Comparison of ENCODE assay signal across 15 cellular contexts in genomic region chr10:3057946-3058345, GRCh38.
"Had no signal": no experiment of that assay in that cellular context is flagged by ENCODE, and none has a peak within 500 bp of the region (broad histone marks: within the 10 kb centered on the region; RNA-seq: fewer than 3 reads in every experiment).

No MANE protein-coding gene starts in this region.

- DNase-seq: activated CD4-positive, alpha-beta T cell treated with anti-CD3 and anti-CD28 coated beads, Interleukin-2, amount 50 U/mL, for 1 hour; activated T-cell treated with anti-CD3 and anti-CD28 coated beads, Interleukin-2, amount 50 U/mL, for 1 hour; body of pancreas; cerebellar nuclear complex; effector memory CD4-positive, alpha-beta T cell; head of caudate nucleus; stimulated activated naive B cell treated with anti-CD40 and anti-IgM and Interleukin-4, amounts not matched to agents 10 μg/mL and 1 μg/mL and 100 μg/mL, for 72 hours; substantia nigra had no signal

- H3K4me3 ChIP-seq: body of pancreas, tibial nerve, vagina had no signal

- H3K9me3 ChIP-seq: body of pancreas, vagina had no signal

- H3K27ac ChIP-seq: body of pancreas, epithelial cell of prostate, parathyroid adenoma, tibial nerve, vagina had no signal

- H3K36me3 ChIP-seq: tibial nerve, vagina had no signal

- H3K27me3 ChIP-seq: body of pancreas, tibial nerve, vagina had no signal

- H3K27ac Mint-ChIP-seq: activated naive CD4-positive, alpha-beta T cell treated with anti-CD3 and anti-CD28 coated beads, Interleukin-2, amount 50 U/mL, for 24 hours; activated T-helper 2 cell treated with anti-CD3 and anti-CD28 coated beads, Interferon-gamma antibody, Interleukin-2, Interleukin-4, amounts not matched to agents 10 μg/mL and 5 μg/mL and 100 μg/mL, durations not matched to agents 14 hours and 24 hours and 36 hours; dendritic cell treated with granulocyte-macrophage colony-stimulating factor and Interleukin-4, amounts not matched to agents 40 ng/mL and 50 ng/mL, for 4 days; stimulated activated naive B cell treated with anti-CD40 and anti-IgM and Interleukin-4, amounts not matched to agents 10 μg/mL and 1 μg/mL and 100 μg/mL, for 72 hours had no signal

- H3K4me1 ChIP-seq: body of pancreas, parathyroid adenoma, vagina had no signal

- H3K4me3 Mint-ChIP-seq: activated naive CD4-positive, alpha-beta T cell treated with anti-CD3 and anti-CD28 coated beads, Interleukin-2, amount 50 U/mL, for 24 hours; dendritic cell treated with granulocyte-macrophage colony-stimulating factor and Interleukin-4, amounts not matched to agents 40 ng/mL and 50 ng/mL, for 4 days; stimulated activated naive B cell treated with anti-CD40 and anti-IgM and Interleukin-4, amounts not matched to agents 10 μg/mL and 1 μg/mL and 100 μg/mL, for 72 hours had no signal

- ATAC-seq: body of pancreas; stimulated activated naive B cell treated with anti-CD40 and anti-IgM and Interleukin-4, amounts not matched to agents 10 μg/mL and 1 μg/mL and 100 μg/mL, for 72 hours had no signal

- H3K4me1 Mint-ChIP-seq: activated naive CD4-positive, alpha-beta T cell treated with anti-CD3 and anti-CD28 coated beads, Interleukin-2, amount 50 U/mL, for 24 hours had no signal

- H3K27me3 Mint-ChIP-seq: activated naive CD4-positive, alpha-beta T cell treated with anti-CD3 and anti-CD28 coated beads, Interleukin-2, amount 50 U/mL, for 24 hours had no signal

- H3K36me3 Mint-ChIP-seq: activated naive CD4-positive, alpha-beta T cell treated with anti-CD3 and anti-CD28 coated beads, Interleukin-2, amount 50 U/mL, for 24 hours; stimulated activated naive B cell treated with anti-CD40 and anti-IgM and Interleukin-4, amounts not matched to agents 10 μg/mL and 1 μg/mL and 100 μg/mL, for 72 hours had no signal

- H3K9me3 Mint-ChIP-seq: activated naive CD4-positive, alpha-beta T cell treated with anti-CD3 and anti-CD28 coated beads, Interleukin-2, amount 50 U/mL, for 24 hours; activated T-helper 2 cell treated with anti-CD3 and anti-CD28 coated beads, Interferon-gamma antibody, Interleukin-2, Interleukin-4, amounts not matched to agents 10 μg/mL and 5 μg/mL and 100 μg/mL, durations not matched to agents 14 hours and 24 hours and 36 hours; dendritic cell treated with granulocyte-macrophage colony-stimulating factor and Interleukin-4, amounts not matched to agents 40 ng/mL and 50 ng/mL, for 4 days; stimulated activated naive B cell treated with anti-CD40 and anti-IgM and Interleukin-4, amounts not matched to agents 10 μg/mL and 1 μg/mL and 100 μg/mL, for 72 hours had no signal
